Comparison of ENCODE assay signal across 1 cellular context in the genomic region with DNA sequence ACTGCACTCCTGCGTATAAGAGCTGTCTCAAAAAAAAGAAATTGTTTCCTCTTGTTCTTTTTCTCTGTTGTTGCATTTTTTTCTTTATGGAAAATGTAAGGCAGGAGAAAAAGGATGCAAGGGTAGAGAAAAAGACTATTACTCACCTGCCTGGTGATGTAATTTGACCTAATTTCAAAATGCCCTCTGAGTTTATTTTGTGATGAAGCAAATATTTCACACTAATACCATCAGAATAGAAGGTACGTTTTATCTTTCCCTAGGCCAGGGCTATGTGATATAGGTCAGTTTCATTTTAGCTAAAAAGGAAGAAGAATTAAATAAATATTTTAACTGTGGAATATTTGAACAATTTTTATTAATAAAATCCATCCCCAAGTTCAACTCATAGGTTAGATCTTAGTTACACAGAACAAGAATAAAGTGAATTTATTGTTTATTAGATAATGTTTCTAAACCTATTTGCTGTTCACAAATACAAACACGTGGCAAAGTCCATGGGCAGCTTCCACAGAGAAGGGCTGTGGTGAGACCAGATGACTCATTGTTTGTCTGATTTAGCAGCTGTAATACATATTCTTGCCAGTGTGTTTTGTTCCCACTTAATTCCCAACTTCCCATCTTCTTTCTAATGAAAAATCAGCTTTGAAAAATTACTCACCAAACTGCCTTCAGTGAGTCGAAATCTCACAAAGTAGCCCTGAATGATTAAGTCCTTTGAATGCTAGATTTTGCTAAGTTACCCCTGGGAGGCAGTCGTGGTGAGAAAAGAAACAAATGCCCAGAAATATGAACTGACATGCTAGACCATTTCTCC.
TF ChIP-seq lines count a peak whose summit lies in the region.

No MANE protein-coding gene starts in this region.

TF ChIP-seq in HepG2, 621 proteins besides CTCF, POLR2A, EP300 and RAD21 (continued from another document):
- TF ChIP-seq, protein P1, sequence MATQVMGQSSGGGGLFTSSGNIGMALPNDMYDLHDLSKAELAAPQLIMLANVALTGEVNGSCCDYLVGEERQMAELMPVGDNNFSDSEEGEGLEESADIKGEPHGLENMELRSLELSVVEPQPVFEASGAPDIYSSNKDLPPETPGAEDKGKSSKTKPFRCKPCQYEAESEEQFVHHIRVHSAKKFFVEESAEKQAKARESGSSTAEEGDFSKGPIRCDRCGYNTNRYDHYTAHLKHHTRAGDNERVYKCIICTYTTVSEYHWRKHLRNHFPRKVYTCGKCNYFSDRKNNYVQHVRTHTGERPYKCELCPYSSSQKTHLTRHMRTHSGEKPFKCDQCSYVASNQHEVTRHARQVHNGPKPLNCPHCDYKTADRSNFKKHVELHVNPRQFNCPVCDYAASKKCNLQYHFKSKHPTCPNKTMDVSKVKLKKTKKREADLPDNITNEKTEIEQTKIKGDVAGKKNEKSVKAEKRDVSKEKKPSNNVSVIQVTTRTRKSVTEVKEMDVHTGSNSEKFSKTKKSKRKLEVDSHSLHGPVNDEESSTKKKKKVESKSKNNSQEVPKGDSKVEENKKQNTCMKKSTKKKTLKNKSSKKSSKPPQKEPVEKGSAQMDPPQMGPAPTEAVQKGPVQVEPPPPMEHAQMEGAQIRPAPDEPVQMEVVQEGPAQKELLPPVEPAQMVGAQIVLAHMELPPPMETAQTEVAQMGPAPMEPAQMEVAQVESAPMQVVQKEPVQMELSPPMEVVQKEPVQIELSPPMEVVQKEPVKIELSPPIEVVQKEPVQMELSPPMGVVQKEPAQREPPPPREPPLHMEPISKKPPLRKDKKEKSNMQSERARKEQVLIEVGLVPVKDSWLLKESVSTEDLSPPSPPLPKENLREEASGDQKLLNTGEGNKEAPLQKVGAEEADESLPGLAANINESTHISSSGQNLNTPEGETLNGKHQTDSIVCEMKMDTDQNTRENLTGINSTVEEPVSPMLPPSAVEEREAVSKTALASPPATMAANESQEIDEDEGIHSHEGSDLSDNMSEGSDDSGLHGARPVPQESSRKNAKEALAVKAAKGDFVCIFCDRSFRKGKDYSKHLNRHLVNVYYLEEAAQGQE (IDR thresholded peaks at IDR 0.05; ENCODE audit: borderline replicate concordance in 1 of 2, low read depth in 1 of 2, low read length in 2 of 2), result no peak
- no peak for TF ChIP-seq ZNF446 (CRISPR knock-in tag; IDR thresholded peaks at IDR 0.05)
